Comparison of ENCODE assay signal across 1 cellular context in the genomic region with DNA sequence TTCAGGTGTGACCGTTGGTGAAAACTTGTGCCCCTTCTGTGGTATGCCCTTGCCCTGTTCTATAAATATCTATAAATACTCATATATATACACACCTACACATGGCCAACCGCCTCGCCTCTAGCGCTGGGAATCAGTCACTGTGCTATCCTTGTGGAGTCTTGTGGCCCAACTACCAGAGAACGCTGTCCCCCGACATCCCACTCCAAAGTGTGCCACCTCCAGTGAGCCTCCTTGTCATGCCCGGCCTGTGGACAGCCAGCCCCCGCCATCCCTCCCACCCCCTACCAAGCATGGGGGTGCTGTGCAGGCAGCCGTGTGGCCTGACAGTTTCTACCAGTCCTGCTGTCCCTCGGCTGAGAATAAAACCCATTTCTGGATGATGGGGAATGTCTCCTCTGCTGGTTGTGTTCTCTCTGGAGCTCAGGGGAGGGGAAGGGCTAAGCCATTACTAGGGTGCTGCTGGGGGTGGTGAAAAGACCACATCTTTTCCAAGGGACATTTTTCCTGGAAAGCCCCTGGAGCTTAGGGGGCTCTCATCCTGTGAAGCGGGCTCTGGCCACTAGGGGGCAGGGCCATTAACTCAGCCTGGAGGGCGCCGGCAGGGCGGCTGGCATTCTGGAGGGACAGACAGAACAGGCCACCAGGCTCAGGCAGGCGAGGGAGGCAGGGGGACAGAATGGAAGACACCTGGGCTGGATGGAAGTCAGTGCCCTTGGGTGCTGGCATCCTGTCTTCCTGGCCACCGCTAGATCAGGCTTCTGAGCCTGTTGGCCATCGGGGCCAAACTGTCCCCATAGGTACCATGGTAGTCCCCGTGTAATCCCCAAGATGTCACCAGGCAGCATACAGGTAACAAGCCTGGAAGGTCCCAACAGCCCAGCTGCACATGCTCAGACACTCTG.
TF ChIP-seq lines count a peak whose summit lies in the region.

No MANE protein-coding gene starts in this region.

TF ChIP-seq in endothelial cell of umbilical vein, 7 proteins besides CTCF, POLR2A, EP300 and RAD21:
- TF ChIP-seq FOS (IDR thresholded peaks at IDR 0.05; ENCODE audit: borderline replicate concordance, insufficient read depth, low read length) (no peak), GATA2 (IDR thresholded peaks at IDR 0.05; ENCODE audit: insufficient read depth, insufficient read length, low read depth, low read length) (no peak)
- TF ChIP-seq, protein P1, sequence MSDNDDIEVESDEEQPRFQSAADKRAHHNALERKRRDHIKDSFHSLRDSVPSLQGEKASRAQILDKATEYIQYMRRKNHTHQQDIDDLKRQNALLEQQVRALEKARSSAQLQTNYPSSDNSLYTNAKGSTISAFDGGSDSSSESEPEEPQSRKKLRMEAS (IDR thresholded peaks at IDR 0.05; ENCODE audit: insufficient read depth, insufficient read length), result no peak
